Comparison of ENCODE assay signal across 8 cellular contexts in the genomic region with DNA sequence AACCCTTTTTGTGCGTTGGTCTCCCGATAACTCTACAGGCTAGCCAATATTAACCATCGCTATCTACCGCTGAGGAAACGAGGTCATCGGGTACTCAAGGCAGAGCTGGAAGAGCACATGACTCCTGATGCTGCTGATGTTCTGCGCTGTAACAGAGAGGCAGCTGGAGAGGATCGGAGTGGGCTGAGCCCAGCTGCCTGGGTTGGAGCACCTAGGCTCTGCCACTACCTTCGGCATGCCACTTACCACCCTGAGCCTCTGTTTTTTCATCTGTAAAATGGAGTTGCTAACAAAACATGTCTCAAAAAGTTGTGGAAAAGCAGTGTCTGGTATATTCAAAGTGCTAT. TPM values are rescaled to one million over a fixed set of nuclear protein-coding genes. Genes with fewer than 3 reads are reported as not detected.
DNase-seq lines count a peak whose midpoint lies in the region; ATAC-seq, FAIRE-seq and TF ChIP-seq lines count a peak whose summit lies in the region.

No MANE protein-coding gene starts in this region.

- WGBS in mesenchymal stem cell = 48% methylated on average over 8 of the region's 9 CpGs

- H3K14ac ChIP-seq in mesenchymal stem cell (ENCODE audit: low read length in 2 of 2) = no peak overlapping the region

- H3K27ac ChIP-seq in caudate nucleus (ENCODE audit: low read depth, low read length) (peak overlapping the region; percentile 74), mesenchymal stem cell (ENCODE audit: low read length, poor library complexity, severe bottlenecking) (no peak overlapping the region), vagina (no peak overlapping the region)

- intact Hi-C loops in vagina (cut with DNase I) = no loop called here

- H3K4me3 ChIP-seq in GM06990 (replicated peaks; ENCODE audit: low read depth, low read length) (peak overlapping the region; percentile 78), mesenchymal stem cell (ENCODE audit: insufficient read depth in 1 of 2, low read depth in 1 of 2, low read length in 2 of 2) (peak overlapping the region in 1 of 2 experiments; percentile 84), vagina (peak overlapping the region; percentile 79 to 81)

- H2BK12ac ChIP-seq in mesenchymal stem cell (ENCODE audit: low read length in 2 of 2) = no peak overlapping the region

- no peaks in the 10 kb centered on the region for H3K27me3 ChIP-seq in GM06990 (replicated peaks; ENCODE audit: control insufficient read depth, insufficient read depth, low read length)
- peaks cover 11 to 17% of the 10 kb centered on the region in 2 experiments for H3K27me3 ChIP-seq in mesenchymal stem cell (ENCODE audit: control insufficient read depth in 1 of 2, insufficient read depth in 1 of 2, low read length in 2 of 2)
- no peaks in the 10 kb centered on the region for H3K27me3 ChIP-seq in vagina

- H3K36me3 ChIP-seq in GM06990 (ENCODE audit: control insufficient read depth, insufficient read depth, low read length) = no peaks in the 10 kb centered on the region
- H3K36me3 ChIP-seq in mesenchymal stem cell (ENCODE audit: control insufficient read depth in 1 of 2, insufficient read depth in 2 of 2, low read depth in 1 of 2, low read length in 2 of 2) = peaks cover 6 to 21% of the 10 kb centered on the region in 2 experiments
- no peaks in the 10 kb centered on the region for H3K36me3 ChIP-seq in vagina

- H2AFZ ChIP-seq in mesenchymal stem cell (ENCODE audit: low read depth, low read length) = no peak overlapping the region

- no peak overlapping the region for H4K8ac ChIP-seq in mesenchymal stem cell (ENCODE audit: low read length)

- H3K4ac ChIP-seq in mesenchymal stem cell (ENCODE audit: low read depth in 1 of 2, low read length in 2 of 2) = no peak overlapping the region

- no peak for ATAC-seq in GM18870 (IDR thresholded peaks at IDR 0.05; ENCODE audit: unreplicated experiment)

- DNase-seq in GM06990 (ENCODE audit: extremely low read depth, insufficient read length) (no peak), NCI-H345 (lab: John Stamatoyannopoulos, UW) (peak; percentile 73), caudate nucleus (lab: John Stamatoyannopoulos, UW) (peak in 16 of 61 donors; percentile 8 to 70 (median 46)), mesenchymal stem cell (peak; percentile 16), vagina (ENCODE audit: extremely low spot score in 2 of 2) (no peak), D721Med (ENCODE audit: insufficient read length, low spot score) (no peak), kidney tubule cell (ENCODE audit: low spot score) (no peak)

- H3K18ac ChIP-seq in mesenchymal stem cell (ENCODE audit: low read depth in 1 of 2, low read length in 2 of 2) = peak overlapping the region in 1 of 2 experiments; percentile 71

- no peak overlapping the region for H2BK5ac ChIP-seq in mesenchymal stem cell (ENCODE audit: low read depth, low read length, poor library complexity, severe bottlenecking)

- H3K23ac ChIP-seq in mesenchymal stem cell (ENCODE audit: low read length in 2 of 2) = no peak overlapping the region

- peak overlapping the region; percentile 86 for H3K4me2 ChIP-seq in mesenchymal stem cell (ENCODE audit: low read length, poor library complexity, severe bottlenecking)

- H3K79me1 ChIP-seq in mesenchymal stem cell (replicated peaks; ENCODE audit: low read length, poor library complexity, severe bottlenecking) = no peaks in the 10 kb centered on the region

- no peak for FAIRE-seq in D721Med (lab: Jason Lieb, UNC)

- no peak overlapping the region for H2BK120ac ChIP-seq in mesenchymal stem cell (ENCODE audit: low read depth, low read length)

- H3K9ac ChIP-seq in mesenchymal stem cell (ENCODE audit: low read length) = peak overlapping the region; percentile 88

- H2AK5ac ChIP-seq in mesenchymal stem cell (ENCODE audit: low read length, severe bottlenecking) = no peak overlapping the region

- no peaks in the 10 kb centered on the region for H3K9me3 ChIP-seq in mesenchymal stem cell (ENCODE audit: control insufficient read depth, low read length)
- no peaks in the 10 kb centered on the region for H3K9me3 ChIP-seq in vagina

- no peak for TF ChIP-seq POLR2A in vagina (IDR thresholded peaks at IDR 0.05)

- H4K91ac ChIP-seq in mesenchymal stem cell (ENCODE audit: low read length) = no peak overlapping the region

- peaks cover 18% of the 10 kb centered on the region for H3K4me1 ChIP-seq in mesenchymal stem cell (ENCODE audit: control insufficient read depth, insufficient read depth, low read depth, low read length)
- H3K4me1 ChIP-seq in vagina = peaks cover 21% of the 10 kb centered on the region

- TF ChIP-seq CTCF in GM06990 (IDR thresholded peaks at IDR 0.05; ENCODE audit: insufficient read depth, low read length, poor library complexity, severe bottlenecking) = no peak
- no peak for TF ChIP-seq CTCF in vagina (IDR thresholded peaks at IDR 0.05)
- no peak for TF ChIP-seq CTCF in D721Med (IDR thresholded peaks at IDR 0.05; ENCODE audit: insufficient read depth, missing control alignments)

- H2BK15ac ChIP-seq in mesenchymal stem cell (ENCODE audit: low read depth, poor library complexity, severe bottlenecking) = no peak overlapping the region

RNA-seq across cellular contexts. Expression of gene SLC46A1, which starts 0.4 kb away (rescaled TPM):
- polyA plus RNA-seq in mesenchymal stem cell (2013, experiment 1 of 2) = 3.4 TPM
- polyA plus RNA-seq in mesenchymal stem cell (2013, experiment 2 of 2) = 3.4 TPM
- total RNA-seq in vagina = 13.8 TPM

RNA-seq across cellular contexts. Expression of gene SARM1, which starts 35.0 kb away (rescaled TPM):
- polyA plus RNA-seq in mesenchymal stem cell (2013, experiment 1 of 2) = 4.1 TPM
- 3.9 TPM for polyA plus RNA-seq in mesenchymal stem cell (2013, experiment 2 of 2)
- 10.1 TPM for total RNA-seq in vagina

RNA-seq across cellular contexts. Expression of gene VTN, which starts 36.3 kb away (rescaled TPM):
- polyA plus RNA-seq in mesenchymal stem cell (2013, experiment 1 of 2) = 0.76 TPM
- 0.58 TPM for polyA plus RNA-seq in mesenchymal stem cell (2013, experiment 2 of 2)
- total RNA-seq in vagina = 2.7 TPM

RNA-seq across cellular contexts. Expression of gene SEBOX, which starts 41.5 kb away (rescaled TPM):
- polyA plus RNA-seq in mesenchymal stem cell (2013, experiment 1 of 2) = not detected
- polyA plus RNA-seq in mesenchymal stem cell (2013, experiment 2 of 2) = not detected
- total RNA-seq in vagina = not detected

RNA-seq across cellular contexts. Expression of gene POLDIP2, which starts 49.1 kb away (rescaled TPM):
- polyA plus RNA-seq in mesenchymal stem cell (2013, experiment 1 of 2) = 67.8 TPM
- polyA plus RNA-seq in mesenchymal stem cell (2013, experiment 2 of 2) = 67.2 TPM
- total RNA-seq in vagina = 45.9 TPM

Comparison
In these comparisons a context has a peak if more than half of its experiments do, and no peak if none do; other contexts are left out.
1. DNase-seq: peak in NCI-H345 (single experiment) and mesenchymal stem cell (single experiment); none in GM06990 (single experiment), vagina (0 of 2), D721Med (single experiment) and kidney tubule cell (single experiment).